33 cellular contexts compared by ENCODE assay signal in genomic region chr17:74975943-74976342, GRCh38. TPM values are rescaled to one million over a fixed set of nuclear protein-coding genes. Genes with fewer than 3 reads are reported as not detected.
DNase-seq lines count a peak whose midpoint lies in the region; ATAC-seq, FAIRE-seq and TF ChIP-seq lines count a peak whose summit lies in the region.
"Had no signal": no experiment of that assay in that cellular context is flagged by ENCODE, and none has a peak within 500 bp of the region (broad histone marks: within the 10 kb centered on the region; RNA-seq: fewer than 3 reads in every experiment).

No MANE protein-coding gene starts in this region.

- H2BK15ac ChIP-seq in mesenchymal stem cell (ENCODE audit: low read depth, poor library complexity, severe bottlenecking) = no peak overlapping the region

- no peak overlapping the region for H2BK5ac ChIP-seq in mesenchymal stem cell (ENCODE audit: low read depth, low read length, poor library complexity, severe bottlenecking)

- DNase-seq in natural killer cell (no peak), K562 (ENCODE audit: extremely low read depth in 1 of 4, low spot score in 3 of 4) (no peak), mesenchymal stem cell (peak; percentile 53), type B pancreatic cell (ENCODE audit: extremely low spot score, unreplicated experiment) (no peak), substantia nigra (lab: John Stamatoyannopoulos, UW) (no peak), vagina (ENCODE audit: extremely low spot score in 2 of 2) (no peak)
- DNase-seq in natural killer cell treated with Interleukin-12 subunit alpha and Interleukin-12 subunit beta and Interleukin-15 and Interleukin-18, amount 100 ng/mL, for 72 hours (ENCODE audit: low spot score) = no peak
- DNase-seq: 8988T; ACHN; BE2C; C1 segment of cervical spinal cord; CD4-positive, alpha-beta memory T cell; CD4-positive, CD25-positive, alpha-beta regulatory T cell; CD8-positive, alpha-beta memory T cell; COR-L47; DMS 273 treated with DMSO at 0.1 percent for 48 hours; DMS153; DMS53; DMS79; DND-41; EL; GDM1 had no signal

- H2BK120ac ChIP-seq in mesenchymal stem cell (ENCODE audit: low read depth, low read length) = no peak overlapping the region

- no peak for TF ChIP-seq EP300 in K562 (IDR thresholded peaks at IDR 0.05; ENCODE audit: low read length)

- no peak overlapping the region for H4K91ac ChIP-seq in mesenchymal stem cell (ENCODE audit: low read length)

- no peaks in the 10 kb centered on the region for H3K36me3 ChIP-seq in K562 (ENCODE audit: control insufficient read depth, insufficient read depth, low read length)
- no peaks in the 10 kb centered on the region for H3K36me3 ChIP-seq in mesenchymal stem cell (ENCODE audit: control insufficient read depth in 1 of 2, insufficient read depth in 2 of 2, low read depth in 1 of 2, low read length in 2 of 2)
- no peaks in the 10 kb centered on the region for H3K36me3 ChIP-seq in vagina
- H3K36me3 ChIP-seq: BE2C, BLaER1 had no signal

- H2AFZ ChIP-seq in K562 (ENCODE audit: low read depth, low read length) (0 out of 2 replicates have a peak overlapping the region, but pooled peaks have one; percentile 45), mesenchymal stem cell (ENCODE audit: low read depth, low read length) (no peak overlapping the region)

- CTCF ChIA-PET in K562 (lab: Yijun Ruan, JAX; ENCODE audit: low intra/inter-chr PET ratio) = no interaction called here

- no peak overlapping the region for H4K8ac ChIP-seq in mesenchymal stem cell (ENCODE audit: low read length)

- intact Hi-C loops in natural killer cell (cut with micrococcal nuclease) = no loop called here
- intact Hi-C loops in K562 (cut with micrococcal nuclease) = no loop called here
- intact Hi-C loops in vagina (cut with DNase I) = no loop called here

- H3K4me1 Mint-ChIP-seq in natural killer cell = peaks cover 6 to 7% of the 10 kb centered on the region in 2 donors
- H3K4me1 Mint-ChIP-seq in natural killer cell treated with Interleukin-12 subunit alpha and Interleukin-12 subunit beta and Interleukin-15 and Interleukin-18, amount 100 ng/mL, for 72 hours (ENCODE audit: low read depth in 2 of 2) = peaks cover 6 to 10% of the 10 kb centered on the region in 2 donors
- peaks cover 9% of the 10 kb centered on the region for H3K4me1 Mint-ChIP-seq in type B pancreatic cell (ENCODE audit: unreplicated experiment)

- no peak for FAIRE-seq in K562 (lab: Jason Lieb, UNC)
- FAIRE-seq: A204.1, GM12878, GM12892, GM18507 had no signal

- H3K4ac ChIP-seq in mesenchymal stem cell (ENCODE audit: low read depth in 1 of 2, low read length in 2 of 2) = no peak overlapping the region

- no peak overlapping the region for H3K4me3 ChIP-seq in K562
- no peak overlapping the region for H3K4me3 ChIP-seq in mesenchymal stem cell (ENCODE audit: insufficient read depth in 1 of 2, low read depth in 1 of 2, low read length in 2 of 2)
- H3K4me3 ChIP-seq in vagina = no peak overlapping the region
- H3K4me3 ChIP-seq: BLaER1, GM12878 had no signal

- peak overlapping the region; percentile 28 for H3K4me3 Mint-ChIP-seq in natural killer cell
- H3K4me3 Mint-ChIP-seq in natural killer cell treated with Interleukin-12 subunit alpha and Interleukin-12 subunit beta and Interleukin-15 and Interleukin-18, amount 100 ng/mL, for 72 hours = no peak overlapping the region
- H3K4me3 Mint-ChIP-seq in type B pancreatic cell = no peak overlapping the region
- H3K4me3 Mint-ChIP-seq: CD8-positive, alpha-beta memory T cell had no signal

- no peak overlapping the region for H3K27ac Mint-ChIP-seq in natural killer cell
- no peak overlapping the region for H3K27ac Mint-ChIP-seq in natural killer cell treated with Interleukin-12 subunit alpha and Interleukin-12 subunit beta and Interleukin-15 and Interleukin-18, amount 100 ng/mL, for 72 hours
- H3K27ac Mint-ChIP-seq in type B pancreatic cell = peak overlapping the region; percentile 32
- H3K27ac Mint-ChIP-seq: CD14-positive monocyte; CD4-positive, alpha-beta memory T cell; CD4-positive, CD25-positive, alpha-beta regulatory T cell; CD8-positive, alpha-beta memory T cell had no signal

- H2AK5ac ChIP-seq in mesenchymal stem cell (ENCODE audit: low read length, severe bottlenecking) = no peak overlapping the region

- TF ChIP-seq POLR2A in K562 (conservative IDR thresholded peaks at IDR 0.05) = no peak
- no peak for TF ChIP-seq POLR2A in vagina (IDR thresholded peaks at IDR 0.05)

- H3K4me1 ChIP-seq in K562 (replicated peaks in 1 of 2; ENCODE audit: control insufficient read depth in 2 of 2, insufficient read depth in 2 of 2, low read length in 2 of 2) (peaks cover 12 to 33% of the 10 kb centered on the region in 2 experiments), mesenchymal stem cell (ENCODE audit: control insufficient read depth, insufficient read depth, low read depth, low read length) (peaks cover 13% of the 10 kb centered on the region), vagina (peaks cover 22% of the 10 kb centered on the region)
- H3K4me1 ChIP-seq: BE2C had no signal

- WGBS in K562 (ENCODE audit: insufficient coverage, low coverage, missing lambda C conversion rate) = 30% methylated on average over 4 of the region's 4 CpGs
- 77% methylated on average over 3 of the region's 4 CpGs for WGBS in mesenchymal stem cell

- no peaks in the 10 kb centered on the region for H3K79me1 ChIP-seq in mesenchymal stem cell (replicated peaks; ENCODE audit: low read length, poor library complexity, severe bottlenecking)

- in situ Hi-C loops in K562 (cut with MboI) = no loop called here

- H3K4me2 ChIP-seq in K562 (ENCODE audit: insufficient read depth, low read length) (no peak overlapping the region), mesenchymal stem cell (ENCODE audit: low read length, poor library complexity, severe bottlenecking) (no peak overlapping the region)
- H3K4me2 ChIP-seq: BLaER1 had no signal

- no peak for TF ChIP-seq RAD21 in K562 (CRISPR knock-in tag; conservative IDR thresholded peaks at IDR 0.05 in 1 of 2, IDR thresholded peaks at IDR 0.05 in 1 of 2)

- no TSS peak for BruUV-seq in K562 (replicated peaks; lab: Mats Ljungman, UMichigan)

- no peaks in the 10 kb centered on the region for H3K9me1 ChIP-seq in K562 (ENCODE audit: control insufficient read depth, insufficient read depth, low read length)

- no peak overlapping the region for H3K14ac ChIP-seq in mesenchymal stem cell (ENCODE audit: low read length in 2 of 2)

- POLR2A ChIA-PET in K562 (lab: Yijun Ruan, JAX) = no interaction called here

- peaks cover 6 to 36% of the 10 kb centered on the region in 2 donors for H3K27me3 Mint-ChIP-seq in natural killer cell (ENCODE audit: low read depth in 2 of 2)
- H3K27me3 Mint-ChIP-seq in natural killer cell treated with Interleukin-12 subunit alpha and Interleukin-12 subunit beta and Interleukin-15 and Interleukin-18, amount 100 ng/mL, for 72 hours = peaks cover 8 to 23% of the 10 kb centered on the region in 2 donors
- H3K27me3 Mint-ChIP-seq in type B pancreatic cell = peaks cover 46% of the 10 kb centered on the region

- ATAC-seq in natural killer cell (no peak), K562 (no peak), HG03520 (IDR thresholded peaks at IDR 0.05; ENCODE audit: unreplicated experiment) (no peak)
- no peak for ATAC-seq in natural killer cell treated with Interleukin-12 subunit alpha and Interleukin-12 subunit beta and Interleukin-15 and Interleukin-18, amount 100 ng/mL, for 72 hours
- ATAC-seq: GM12878 had no signal

- no peak overlapping the region for H2BK12ac ChIP-seq in mesenchymal stem cell (ENCODE audit: low read length in 2 of 2)

- H3K9me3 Mint-ChIP-seq in natural killer cell (no peaks in the 10 kb centered on the region), type B pancreatic cell (no peaks in the 10 kb centered on the region)
- H3K9me3 Mint-ChIP-seq in natural killer cell treated with Interleukin-12 subunit alpha and Interleukin-12 subunit beta and Interleukin-15 and Interleukin-18, amount 100 ng/mL, for 72 hours = no peaks in the 10 kb centered on the region
- H3K9me3 Mint-ChIP-seq: CD4-positive, CD25-positive, alpha-beta regulatory T cell; CD8-positive, alpha-beta memory T cell had no signal

- no peak overlapping the region for H3K23ac ChIP-seq in mesenchymal stem cell (ENCODE audit: low read length in 2 of 2)

- H3K18ac ChIP-seq in mesenchymal stem cell (ENCODE audit: low read depth in 1 of 2, low read length in 2 of 2) = no peak overlapping the region

- H3K27ac ChIP-seq in K562 (ENCODE audit: extremely low read depth, low read depth, low read length) = no peak overlapping the region
- no peak overlapping the region for H3K27ac ChIP-seq in mesenchymal stem cell (ENCODE audit: low read length, poor library complexity, severe bottlenecking)
- no peak overlapping the region for H3K27ac ChIP-seq in substantia nigra (ENCODE audit: low read depth, low read length, poor library complexity, severe bottlenecking)
- no peak overlapping the region for H3K27ac ChIP-seq in vagina
- H3K27ac ChIP-seq: BLaER1 had no signal

- H3K9ac ChIP-seq in K562 (ENCODE audit: insufficient read depth in 1 of 2, low read depth in 2 of 2, low read length in 2 of 2) (no peak overlapping the region), mesenchymal stem cell (ENCODE audit: low read length) (no peak overlapping the region)
- H3K9ac ChIP-seq: BLaER1 had no signal

- H3K27me3 ChIP-seq in K562 (ENCODE audit: control insufficient read depth in 2 of 2, insufficient read depth in 2 of 2, low read length in 2 of 2) (0 out of 5 replicates have a peak, but pooled peaks cover 0 to 4% of the 10 kb centered on the region in 2 experiments), mesenchymal stem cell (ENCODE audit: control insufficient read depth in 1 of 2, insufficient read depth in 1 of 2, low read length in 2 of 2) (peaks cover 35 to 51% of the 10 kb centered on the region in 2 experiments), vagina (no peaks in the 10 kb centered on the region)

- H3K36me3 Mint-ChIP-seq in natural killer cell (no peaks in the 10 kb centered on the region), type B pancreatic cell (no peaks in the 10 kb centered on the region)
- no peaks in the 10 kb centered on the region for H3K36me3 Mint-ChIP-seq in natural killer cell treated with Interleukin-12 subunit alpha and Interleukin-12 subunit beta and Interleukin-15 and Interleukin-18, amount 100 ng/mL, for 72 hours
- H3K36me3 Mint-ChIP-seq: CD4-positive, alpha-beta memory T cell; CD4-positive, CD25-positive, alpha-beta regulatory T cell had no signal

- no peaks in the 10 kb centered on the region for H4K20me1 ChIP-seq in K562 (replicated peaks; ENCODE audit: control insufficient read depth, insufficient read depth, low read length)

- H3K9me3 ChIP-seq in K562 (replicated peaks; ENCODE audit: control insufficient read depth, insufficient read depth, low read depth, low read length) (no peaks in the 10 kb centered on the region), mesenchymal stem cell (ENCODE audit: control insufficient read depth, low read length) (no peaks in the 10 kb centered on the region), vagina (no peaks in the 10 kb centered on the region)
- H3K9me3 ChIP-seq: BE2C, BLaER1 had no signal

- no peaks in the 10 kb centered on the region for H3K79me2 ChIP-seq in K562 (ENCODE audit: control insufficient read depth, insufficient read depth, low read length)

- no peak for TF ChIP-seq CTCF in natural killer cell (IDR thresholded peaks at IDR 0.05)
- no peak for TF ChIP-seq CTCF in K562 (IDR thresholded peaks at IDR 0.05 in 2 of 3, conservative IDR thresholded peaks at IDR 0.05 in 1 of 3; ENCODE audit: insufficient read depth in 2 of 3, low read depth in 1 of 3, low read length in 3 of 3)
- no peak for TF ChIP-seq CTCF in type B pancreatic cell (conservative IDR thresholded peaks at IDR 0.05)
- TF ChIP-seq CTCF in vagina (IDR thresholded peaks at IDR 0.05) = no peak

RNA-seq across cellular contexts. Expression of gene HID1, which starts 3.4 kb away (rescaled TPM):
- total RNA-seq in natural killer cell = 1 to 10 TPM in 2 of 3 donors, under 1 TPM in 1; 0.66 to 9.5 (median 2.8) TPM
- under 1 TPM; 0.47 to 0.83 TPM for total RNA-seq in natural killer cell treated with Interleukin-12 subunit alpha and Interleukin-12 subunit beta and Interleukin-15 and Interleukin-18, amount 100 ng/mL, for 72 hours
- 1.1 and 7.8 TPM in 2 replicates for total RNA-seq in K562 (2011; cell fraction: chromatin; rRNA removed; ENCODE audit: low replicate concordance)
- total RNA-seq in K562 (2011; cell fraction: nucleolus; rRNA removed) = 2.2 and 4.0 TPM in 2 replicates
- total RNA-seq in K562 (2011; cell fraction: nucleoplasm; rRNA removed) = 2.1 and 2.5 TPM in 2 replicates
- total RNA-seq in K562 (2014; rRNA removed) = 0.04 and 0.14 TPM in 2 replicates
- total RNA-seq in K562 (2014; rRNA removed; fragmentation: Illumina TruSeq; extraction: Trizol) = 0.19 TPM in 1 of 2 replicates, not detected in the other
- 0.15 and 0.54 TPM in 2 replicates for total RNA-seq in K562 (2015; rRNA removed; fragmentation: Illumina TruSeq; extraction: Trizol)
- total RNA-seq in K562 (2021) = 0.91 and 1.2 TPM in 2 replicates
- 0.53 and 1.4 TPM in 2 replicates for polyA plus RNA-seq in K562 (2011; rRNA removed)
- polyA plus RNA-seq in K562 (2011; cell fraction: cytosol; rRNA removed) = 0.32 and 1.4 TPM in 2 replicates
- 7.9 and 8.7 TPM in 2 replicates for polyA plus RNA-seq in K562 (2011; cell fraction: nucleus; rRNA removed)
- 1.3 and 3.5 TPM in 2 replicates for polyA plus RNA-seq in K562 (2012)
- 0.53 and 0.71 TPM in 2 replicates for polyA plus RNA-seq in K562 (2014; fragmentation: Illumina TruSeq; extraction: Trizol)
- under 1 TPM in 1 of 2 experiments, not detected in 1; 0.15 TPM for polyA plus RNA-seq in K562 (2014; fragmentation: Nextera tagmentation; extraction: Ambion mirVana)
- 1.1 and 2.1 TPM in 2 replicates for polyA plus RNA-seq in K562 (2014; rRNA removed)
- 0.75 and 1.2 TPM in 2 replicates for polyA minus RNA-seq in K562 (2011; rRNA and poly(A)+ RNA removed)
- polyA minus RNA-seq in K562 (2011; cell fraction: cytosol; rRNA and poly(A)+ RNA removed) = 1.4 TPM in 1 of 2 replicates, not detected in the other
- polyA minus RNA-seq in K562 (2011; cell fraction: nucleus; rRNA and poly(A)+ RNA removed) = 1.6 and 1.7 TPM in 2 replicates
- 1.4 TPM for polyA plus RNA-seq in mesenchymal stem cell (2013, experiment 1 of 2)
- 1.5 TPM for polyA plus RNA-seq in mesenchymal stem cell (2013, experiment 2 of 2)
- 36.6 and 106 TPM in 2 replicates for total RNA-seq in type B pancreatic cell (ENCODE audit: low replicate concordance)
- 13.0 TPM for total RNA-seq in vagina
- polyA plus RNA-seq: CD14-positive monocyte had no signal

RNA-seq across cellular contexts. Expression of gene CDR2L, which starts 11.5 kb away (rescaled TPM):
- under 1 TPM in 2 of 3 donors, not detected in 1; 0.14 to 0.23 TPM for total RNA-seq in natural killer cell
- under 1 TPM; 0.07 to 0.47 TPM for total RNA-seq in natural killer cell treated with Interleukin-12 subunit alpha and Interleukin-12 subunit beta and Interleukin-15 and Interleukin-18, amount 100 ng/mL, for 72 hours
- 1.3 and 5.0 TPM in 2 replicates for total RNA-seq in K562 (2011; cell fraction: chromatin; rRNA removed; ENCODE audit: low replicate concordance)
- total RNA-seq in K562 (2011; cell fraction: nucleolus; rRNA removed) = 3.9 and 4.0 TPM in 2 replicates
- total RNA-seq in K562 (2011; cell fraction: nucleoplasm; rRNA removed) = 2.5 and 3.4 TPM in 2 replicates
- total RNA-seq in K562 (2014; rRNA removed) = 8.8 and 9.8 TPM in 2 replicates
- 2.0 and 2.7 TPM in 2 replicates for total RNA-seq in K562 (2014; rRNA removed; fragmentation: Illumina TruSeq; extraction: Trizol)
- 4.0 and 4.3 TPM in 2 replicates for total RNA-seq in K562 (2015; rRNA removed; fragmentation: Illumina TruSeq; extraction: Trizol)
- 15.5 and 16.0 TPM in 2 replicates for total RNA-seq in K562 (2021)
- 3.1 and 5.5 TPM in 2 replicates for polyA plus RNA-seq in K562 (2011; rRNA removed)
- 6.0 and 8.6 TPM in 2 replicates for polyA plus RNA-seq in K562 (2011; cell fraction: cytosol; rRNA removed)
- 6.9 and 7.8 TPM in 2 replicates for polyA plus RNA-seq in K562 (2011; cell fraction: nucleus; rRNA removed)
- polyA plus RNA-seq in K562 (2012) = 6.1 and 7.1 TPM in 2 replicates
- polyA plus RNA-seq in K562 (2014; fragmentation: Illumina TruSeq; extraction: Trizol) = 7.3 and 8.9 TPM in 2 replicates
- 1 to 10 TPM; 5.3 to 8.2 TPM for polyA plus RNA-seq in K562 (2014; fragmentation: Nextera tagmentation; extraction: Ambion mirVana)
- 8.0 and 9.8 TPM in 2 replicates for polyA plus RNA-seq in K562 (2014; rRNA removed)
- polyA minus RNA-seq in K562 (2011; rRNA and poly(A)+ RNA removed) = 1.8 and 2.2 TPM in 2 replicates
- 4.5 and 6.5 TPM in 2 replicates for polyA minus RNA-seq in K562 (2011; cell fraction: cytosol; rRNA and poly(A)+ RNA removed)
- 1.5 and 1.7 TPM in 2 replicates for polyA minus RNA-seq in K562 (2011; cell fraction: nucleus; rRNA and poly(A)+ RNA removed)
- polyA plus RNA-seq in mesenchymal stem cell (2013, experiment 1 of 2) = 30.2 TPM
- 29.7 TPM for polyA plus RNA-seq in mesenchymal stem cell (2013, experiment 2 of 2)
- 34.9 and 96.2 TPM in 2 replicates for total RNA-seq in type B pancreatic cell (ENCODE audit: low replicate concordance)
- 13.5 TPM for total RNA-seq in vagina
- total RNA-seq: CD4-positive, CD25-positive, alpha-beta regulatory T cell had no signal
- polyA plus RNA-seq: CD14-positive monocyte; CD4-positive, alpha-beta memory T cell had no signal

RNA-seq across cellular contexts. Expression of gene MRPL58, which starts 36.5 kb away (rescaled TPM):
- total RNA-seq in natural killer cell (10 to 100 TPM in 2 of 3 donors, 1 to 10 TPM in 1; 9.0 to 15.7 (median 12.9) TPM), K562 (2014; rRNA removed) (93.8 and 157 TPM in 2 replicates), K562 (2014; rRNA removed; fragmentation: Illumina TruSeq; extraction: Trizol) (68.1 and 70.9 TPM in 2 replicates), K562 (2015; rRNA removed; fragmentation: Illumina TruSeq; extraction: Trizol) (70.3 and 72.4 TPM in 2 replicates), K562 (2021) (70.2 and 75.7 TPM in 2 replicates), type B pancreatic cell (ENCODE audit: low replicate concordance) (27.9 and 28.5 TPM in 2 replicates), vagina (33.6 TPM)
- total RNA-seq in natural killer cell treated with Interleukin-12 subunit alpha and Interleukin-12 subunit beta and Interleukin-15 and Interleukin-18, amount 100 ng/mL, for 72 hours = 10 to 100 TPM; 46.6 to 61.8 TPM
- 11.9 TPM in 2 replicates for total RNA-seq in K562 (2011; cell fraction: chromatin; rRNA removed; ENCODE audit: low replicate concordance)
- 10.9 and 13.3 TPM in 2 replicates for total RNA-seq in K562 (2011; cell fraction: nucleolus; rRNA removed)
- total RNA-seq in K562 (2011; cell fraction: nucleoplasm; rRNA removed) = 12.6 and 13.2 TPM in 2 replicates
- polyA plus RNA-seq in K562 (2011; rRNA removed) (79.8 and 82.4 TPM in 2 replicates), K562 (2014; fragmentation: Illumina TruSeq; extraction: Trizol) (75.9 and 84.4 TPM in 2 replicates), K562 (2014; fragmentation: Nextera tagmentation; extraction: Ambion mirVana) (10 to 100 TPM; 30.8 to 49.6 TPM), K562 (2014; rRNA removed) (98.0 and 107 TPM in 2 replicates)
- 59.1 and 66.8 TPM in 2 replicates for polyA plus RNA-seq in K562 (2011; cell fraction: cytosol; rRNA removed)
- 25.0 and 36.4 TPM in 2 replicates for polyA plus RNA-seq in K562 (2011; cell fraction: nucleus; rRNA removed)
- polyA plus RNA-seq in K562 (2012) = 64.3 and 69.3 TPM in 2 replicates
- 36.9 and 37.2 TPM in 2 replicates for polyA minus RNA-seq in K562 (2011; rRNA and poly(A)+ RNA removed)
- polyA minus RNA-seq in K562 (2011; cell fraction: cytosol; rRNA and poly(A)+ RNA removed) = 24.2 and 34.5 TPM in 2 replicates
- polyA minus RNA-seq in K562 (2011; cell fraction: nucleus; rRNA and poly(A)+ RNA removed) = 8.3 and 14.6 TPM in 2 replicates
- 30.1 TPM for polyA plus RNA-seq in mesenchymal stem cell (2013, experiment 1 of 2)
- polyA plus RNA-seq in mesenchymal stem cell (2013, experiment 2 of 2) = 29.8 TPM

RNA-seq across cellular contexts. Expression of gene OTOP3, which starts 40.2 kb away (rescaled TPM):
- not detected for total RNA-seq in natural killer cell
- total RNA-seq in natural killer cell treated with Interleukin-12 subunit alpha and Interleukin-12 subunit beta and Interleukin-15 and Interleukin-18, amount 100 ng/mL, for 72 hours = not detected
- not detected in 2 replicates for total RNA-seq in K562 (2011; cell fraction: chromatin; rRNA removed; ENCODE audit: low replicate concordance)
- not detected in 2 replicates for total RNA-seq in K562 (2011; cell fraction: nucleolus; rRNA removed)
- total RNA-seq in K562 (2011; cell fraction: nucleoplasm; rRNA removed) = not detected in 2 replicates
- not detected in 2 replicates for total RNA-seq in K562 (2014; rRNA removed)
- total RNA-seq in K562 (2014; rRNA removed; fragmentation: Illumina TruSeq; extraction: Trizol) = not detected in 2 replicates
- not detected in 2 replicates for total RNA-seq in K562 (2015; rRNA removed; fragmentation: Illumina TruSeq; extraction: Trizol)
- total RNA-seq in K562 (2021) = not detected in 2 replicates
- not detected in 2 replicates for polyA plus RNA-seq in K562 (2011; rRNA removed)
- not detected in 2 replicates for polyA plus RNA-seq in K562 (2011; cell fraction: cytosol; rRNA removed)
- polyA plus RNA-seq in K562 (2011; cell fraction: nucleus; rRNA removed) = not detected in 2 replicates
- polyA plus RNA-seq in K562 (2012) = not detected in 2 replicates
- polyA plus RNA-seq in K562 (2014; fragmentation: Illumina TruSeq; extraction: Trizol) = not detected in 2 replicates
- not detected for polyA plus RNA-seq in K562 (2014; fragmentation: Nextera tagmentation; extraction: Ambion mirVana)
- not detected in 2 replicates for polyA plus RNA-seq in K562 (2014; rRNA removed)
- not detected in 2 replicates for polyA minus RNA-seq in K562 (2011; rRNA and poly(A)+ RNA removed)
- polyA minus RNA-seq in K562 (2011; cell fraction: cytosol; rRNA and poly(A)+ RNA removed) = not detected in 2 replicates
- polyA minus RNA-seq in K562 (2011; cell fraction: nucleus; rRNA and poly(A)+ RNA removed) = not detected in 2 replicates
- not detected for polyA plus RNA-seq in mesenchymal stem cell (2013, experiment 1 of 2)
- polyA plus RNA-seq in mesenchymal stem cell (2013, experiment 2 of 2) = not detected
- 0.80 and 1.3 TPM in 2 replicates for total RNA-seq in type B pancreatic cell (ENCODE audit: low replicate concordance)
- total RNA-seq in vagina = 0.74 TPM
- total RNA-seq: A673; CD4-positive, alpha-beta memory T cell; CD4-positive, CD25-positive, alpha-beta regulatory T cell; CD8-positive, alpha-beta memory T cell; Daoy; G401; GM12878 had no signal
- polyA plus RNA-seq: AG04450; CD14-positive monocyte; CD4-positive, alpha-beta memory T cell; CD4-positive, CD25-positive, alpha-beta regulatory T cell; CD8-positive, alpha-beta memory T cell had no signal

RNA-seq across cellular contexts. Expression of gene OTOP2, which starts 51.9 kb away (rescaled TPM):
- total RNA-seq in natural killer cell (not detected), K562 (2014; rRNA removed) (not detected in 2 replicates), K562 (2014; rRNA removed; fragmentation: Illumina TruSeq; extraction: Trizol) (0.11 TPM in 1 of 2 replicates, not detected in the other), K562 (2015; rRNA removed; fragmentation: Illumina TruSeq; extraction: Trizol) (0.19 and 0.36 TPM in 2 replicates), K562 (2021) (0.18 and 0.27 TPM in 2 replicates), type B pancreatic cell (ENCODE audit: low replicate concordance) (0.12 TPM in 1 of 2 replicates, not detected in the other), vagina (not detected)
- not detected for total RNA-seq in natural killer cell treated with Interleukin-12 subunit alpha and Interleukin-12 subunit beta and Interleukin-15 and Interleukin-18, amount 100 ng/mL, for 72 hours
- 0.40 and 0.51 TPM in 2 replicates for total RNA-seq in K562 (2011; cell fraction: chromatin; rRNA removed; ENCODE audit: low replicate concordance)
- 0.17 and 0.26 TPM in 2 replicates for total RNA-seq in K562 (2011; cell fraction: nucleolus; rRNA removed)
- 0.46 TPM in 1 of 2 replicates, not detected in the other for total RNA-seq in K562 (2011; cell fraction: nucleoplasm; rRNA removed)
- polyA plus RNA-seq in K562 (2011; rRNA removed) (0.28 and 0.31 TPM in 2 replicates), K562 (2014; fragmentation: Illumina TruSeq; extraction: Trizol) (0.25 TPM in 1 of 2 replicates, not detected in the other), K562 (2014; fragmentation: Nextera tagmentation; extraction: Ambion mirVana) (under 1 TPM; 0.04 to 0.06 TPM), K562 (2014; rRNA removed) (0.08 and 0.09 TPM in 2 replicates)
- 0.28 and 0.42 TPM in 2 replicates for polyA plus RNA-seq in K562 (2011; cell fraction: cytosol; rRNA removed)
- polyA plus RNA-seq in K562 (2011; cell fraction: nucleus; rRNA removed) = 1.1 and 1.2 TPM in 2 replicates
- 0.35 and 0.68 TPM in 2 replicates for polyA plus RNA-seq in K562 (2012)
- polyA minus RNA-seq in K562 (2011; rRNA and poly(A)+ RNA removed) = 0.09 TPM in 1 of 2 replicates, not detected in the other
- polyA minus RNA-seq in K562 (2011; cell fraction: cytosol; rRNA and poly(A)+ RNA removed) = not detected in 2 replicates
- 0.27 and 0.33 TPM in 2 replicates for polyA minus RNA-seq in K562 (2011; cell fraction: nucleus; rRNA and poly(A)+ RNA removed)
- polyA plus RNA-seq in mesenchymal stem cell (2013, experiment 1 of 2) = not detected
- polyA plus RNA-seq in mesenchymal stem cell (2013, experiment 2 of 2) = not detected
- total RNA-seq: A673; CD4-positive, alpha-beta memory T cell; CD4-positive, CD25-positive, alpha-beta regulatory T cell; CD8-positive, alpha-beta memory T cell; Daoy; G401; GM12878 had no signal
- polyA plus RNA-seq: AG04450; CD14-positive monocyte; CD4-positive, alpha-beta memory T cell; CD4-positive, CD25-positive, alpha-beta regulatory T cell; CD8-positive, alpha-beta memory T cell; GM12878 had no signal
